In the genomic region with DNA sequence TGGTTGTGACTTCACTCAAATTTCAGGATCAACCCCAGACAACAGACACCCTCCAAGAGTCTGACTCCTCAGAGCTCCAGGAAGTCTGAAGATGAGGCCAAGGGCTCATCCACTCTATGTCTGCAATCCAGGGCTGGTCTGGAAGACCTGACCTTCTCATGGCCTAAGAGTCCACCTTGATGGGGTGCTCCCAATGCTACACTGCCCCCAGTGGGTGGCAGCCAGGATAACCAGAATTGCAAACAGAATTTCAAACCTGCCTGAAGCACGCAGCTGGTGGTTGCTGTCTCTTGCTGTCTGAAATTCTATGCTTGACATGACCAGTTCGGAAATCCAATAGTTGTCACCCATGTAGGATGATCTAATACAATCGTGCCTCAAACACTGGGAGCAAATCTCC, we compare ENCODE assay signal across 8 cellular contexts.
DNase-seq lines count a peak whose midpoint lies in the region; ATAC-seq and TF ChIP-seq lines count a peak whose summit lies in the region.

No MANE protein-coding gene starts in this region.

- CTCF ChIA-PET in activated CD4-positive, alpha-beta memory T cell treated with anti-CD3 and anti-CD28 coated beads for 36 hours (lab: Charles Lee): interaction anchor here (0.8 to 2.0 kb wide), 5 partner anchors 9 to 445 kb away, joined by 3 to 5 read pairs (median 3); no protein-coding TSS in a partner anchor

- in situ Hi-C loops in GM13977 (cut with MboI; ENCODE audit: low pct_unique_long_range_greater_than_20kb, low sequenced_read_pairs, unreplicated experiment): loop anchor here (25.0 kb wide), 1 partner anchor 511 kb away; no protein-coding TSS in a partner anchor

- H3K27me3 ChIP-seq in CD4-positive, CD25-positive, alpha-beta regulatory T cell (ENCODE audit: control insufficient read depth, insufficient read depth, low read length): no peaks in the 10 kb centered on the region

- peaks cover 12 to 65% (median 45%) of the 10 kb centered on the region in 4 donors for H3K4me1 Mint-ChIP-seq in CD4-positive, CD25-positive, alpha-beta regulatory T cell
- peaks cover 36% of the 10 kb centered on the region for H3K4me1 Mint-ChIP-seq in activated CD4-positive, alpha-beta memory T cell treated with anti-CD3 and anti-CD28 coated beads for 36 hours (ENCODE audit: low read depth)

- peaks cover 52% of the 10 kb centered on the region for H3K4me1 ChIP-seq in CD4-positive, CD25-positive, alpha-beta regulatory T cell (ENCODE audit: control insufficient read depth, insufficient read depth, low read length, poor library complexity, severe bottlenecking)

- no peak for ATAC-seq in CD4-positive, CD25-positive, alpha-beta regulatory T cell (ENCODE audit: low read depth in 2 of 2)

- no peaks in the 10 kb centered on the region for H3K9me3 Mint-ChIP-seq in CD4-positive, CD25-positive, alpha-beta regulatory T cell
- no peaks in the 10 kb centered on the region for H3K9me3 Mint-ChIP-seq in activated CD4-positive, alpha-beta memory T cell treated with anti-CD3 and anti-CD28 coated beads for 36 hours

- POLR2A ChIA-PET in activated CD4-positive, alpha-beta memory T cell treated with anti-CD3 and anti-CD28 coated beads for 36 hours (lab: Charles Lee): no interaction called here

- H3K27me3 Mint-ChIP-seq in CD4-positive, CD25-positive, alpha-beta regulatory T cell: no peaks in the 10 kb centered on the region
- H3K27me3 Mint-ChIP-seq in activated CD4-positive, alpha-beta memory T cell treated with anti-CD3 and anti-CD28 coated beads for 36 hours: no peaks in the 10 kb centered on the region

- peak overlapping the region; percentile 51 to 93 (median 81) for H3K27ac Mint-ChIP-seq in CD4-positive, CD25-positive, alpha-beta regulatory T cell
- H3K27ac Mint-ChIP-seq in activated CD4-positive, alpha-beta memory T cell treated with anti-CD3 and anti-CD28 coated beads for 36 hours: no peak overlapping the region

- peak overlapping the region; percentile 20 for H3K27ac ChIP-seq in CD4-positive, CD25-positive, alpha-beta regulatory T cell (ENCODE audit: insufficient read depth, low read length, poor library complexity, severe bottlenecking)

- peak overlapping the region in 1 of 4 donors; percentile 26 for H3K4me3 Mint-ChIP-seq in CD4-positive, CD25-positive, alpha-beta regulatory T cell
- H3K4me3 Mint-ChIP-seq in activated CD4-positive, alpha-beta memory T cell treated with anti-CD3 and anti-CD28 coated beads for 36 hours: no peak overlapping the region

- DNase-seq in CD4-positive, CD25-positive, alpha-beta regulatory T cell: no peak
- no peak for DNase-seq in GM13977 (ENCODE audit: low spot score)
- peak; percentile 50 for DNase-seq in activated CD4-positive, alpha-beta memory T cell treated with anti-CD3 and anti-CD28 coated beads for 36 hours
- DNase-seq in iris pigment epithelial cell (ENCODE audit: low read depth): peak; percentile 12
- DNase-seq in cerebellar nuclear complex (lab: John Stamatoyannopoulos, UW): no peak
- DNase-seq in glomerular visceral epithelial cell (ENCODE audit: extremely low spot score): no peak
- no peak for DNase-seq in NCI-H226
- DNase-seq in NCI-H1092 treated with DMSO at 0.1 percent for 48 hours (lab: John Stamatoyannopoulos, UW): no peak

- TF ChIP-seq CTCF in GM13977 (IDR thresholded peaks at IDR 0.05; ENCODE audit: extremely low read depth, insufficient read depth, missing control alignments): peak; percentile 44

- H3K36me3 ChIP-seq in CD4-positive, CD25-positive, alpha-beta regulatory T cell (ENCODE audit: control insufficient read depth, insufficient read depth, low read length): peaks cover 50% of the 10 kb centered on the region

- intact Hi-C loops in activated CD4-positive, alpha-beta memory T cell treated with anti-CD3 and anti-CD28 coated beads for 36 hours (cut with micrococcal nuclease): loop anchor here (10.0 kb wide), 1 partner anchor 467 kb away; no protein-coding TSS in a partner anchor

- no peaks in the 10 kb centered on the region for H3K9me3 ChIP-seq in CD4-positive, CD25-positive, alpha-beta regulatory T cell (ENCODE audit: control insufficient read depth in 2 of 2, low read length in 2 of 2)

- no peak overlapping the region for H3K4me3 ChIP-seq in CD4-positive, CD25-positive, alpha-beta regulatory T cell (ENCODE audit: low read depth, low read length)

- peaks cover 42% of the 10 kb centered on the region for H3K36me3 Mint-ChIP-seq in CD4-positive, CD25-positive, alpha-beta regulatory T cell
- peaks cover 17% of the 10 kb centered on the region for H3K36me3 Mint-ChIP-seq in activated CD4-positive, alpha-beta memory T cell treated with anti-CD3 and anti-CD28 coated beads for 36 hours

Comparison
In these comparisons a context has a peak if more than half of its experiments do, and no peak if none do; other contexts are left out.
1. DNase-seq: peak in activated CD4-positive, alpha-beta memory T cell treated with anti-CD3 and anti-CD28 coated beads for 36 hours (single experiment) and iris pigment epithelial cell (single experiment); none in CD4-positive, CD25-positive, alpha-beta regulatory T cell (0 of 3), GM13977 (single experiment), cerebellar nuclear complex (0 of 2), glomerular visceral epithelial cell (single experiment), NCI-H226 (single experiment) and NCI-H1092 treated with DMSO at 0.1 percent for 48 hours (single experiment).